8 cellular contexts compared by ENCODE assay signal in the genomic region with DNA sequence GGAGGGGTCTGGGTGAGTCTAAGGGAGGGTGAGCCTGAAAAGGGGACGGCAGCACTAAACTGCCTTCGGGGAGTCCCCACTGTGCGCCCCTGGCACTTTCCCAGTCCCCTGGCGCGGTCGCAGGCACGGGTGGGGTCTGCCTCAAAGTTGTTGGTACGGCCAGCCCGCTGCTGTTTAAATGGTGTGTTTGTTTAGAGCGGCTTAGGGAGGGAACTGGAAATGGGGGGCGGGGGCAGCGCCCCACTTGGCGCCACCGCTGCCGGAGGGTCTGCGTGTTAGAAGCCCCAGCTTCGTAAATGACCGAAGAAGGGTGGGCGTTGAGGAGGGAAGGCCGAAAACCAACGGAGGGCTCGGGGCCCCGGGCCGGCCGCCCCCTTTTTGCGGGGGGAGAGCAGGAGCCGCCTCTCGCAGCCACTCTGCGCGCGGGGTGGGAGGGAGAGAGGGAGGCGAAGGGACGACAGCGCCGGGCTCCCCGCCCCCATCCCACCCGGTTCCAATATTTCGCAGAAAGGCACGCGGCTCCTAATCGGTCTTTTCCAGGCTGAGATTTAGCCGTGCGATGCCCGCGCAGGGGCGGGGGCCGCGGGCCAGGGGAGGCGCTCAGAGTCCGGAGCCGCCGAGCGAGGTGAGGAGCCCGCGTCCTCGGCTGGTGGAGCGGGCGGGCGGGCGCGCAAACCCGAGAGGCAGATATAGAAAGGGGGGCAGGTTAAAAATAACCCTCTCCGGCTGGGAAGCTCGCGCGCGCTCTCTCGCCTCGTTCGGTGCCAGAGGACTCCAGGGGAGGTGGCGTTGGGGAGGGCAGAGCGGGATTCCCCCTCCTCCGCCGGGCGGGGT. TPM values are rescaled to one million over a fixed set of nuclear protein-coding genes. Genes with fewer than 3 reads are reported as not detected.
DNase-seq lines count a peak whose midpoint lies in the region; ATAC-seq and TF ChIP-seq lines count a peak whose summit lies in the region.

No MANE protein-coding gene starts in this region.

- no peaks in the 10 kb centered on the region for H3K36me3 ChIP-seq in skeletal muscle tissue (ENCODE audit: control insufficient read depth in 3 of 3, insufficient read depth in 3 of 3, low read length in 3 of 3)

- no peak for TF ChIP-seq CTCF in AG10803 (conservative IDR thresholded peaks at IDR 0.05; ENCODE audit: low read length)

- H3K9me3 ChIP-seq in skeletal muscle tissue (ENCODE audit: control insufficient read depth in 3 of 3, low read length in 3 of 3): no peaks in the 10 kb centered on the region

- H3K27ac ChIP-seq in skeletal muscle tissue (ENCODE audit: low read depth, low read length): peak overlapping the region; percentile 89

- H3K4me3 ChIP-seq in AG10803 (ENCODE audit: low read length): peak overlapping the region; percentile 33
- H3K4me3 ChIP-seq in skeletal muscle tissue (ENCODE audit: low read length in 3 of 3): peak overlapping the region; percentile 38 to 72 (median 54)

- H3K9ac ChIP-seq in skeletal muscle tissue (ENCODE audit: low read depth in 1 of 3, low read length in 3 of 3): peak overlapping the region; percentile 70 to 84 (median 76)

- H3K27me3 ChIP-seq in skeletal muscle tissue (ENCODE audit: control insufficient read depth in 3 of 3, insufficient read depth in 3 of 3, low read length in 3 of 3): no peaks in the 10 kb centered on the region

- ATAC-seq in SK-N-SH treated with all-trans-retinoic acid at 6 μM for 48 hours: peak; percentile 59

- peaks cover 65 to 69% (median 68%) of the 10 kb centered on the region in 3 donors for H3K4me1 ChIP-seq in skeletal muscle tissue (ENCODE audit: control insufficient read depth in 3 of 3, insufficient read depth in 3 of 3, low read length in 3 of 3)

- peak; percentile 43 for DNase-seq in AG10803 (ENCODE audit: low read depth)
- peak; percentile 45 for DNase-seq in HPDE6-E6E7 (ENCODE audit: extremely low spot score)
- DNase-seq in central memory CD4-positive, alpha-beta T cell: peak; percentile 27
- DNase-seq in iPS-NIHi7 (ENCODE audit: extremely low spot score): peak; percentile 35
- DNase-seq in NAMALWA (ENCODE audit: low spot score): no peak
- DNase-seq in activated CD4-positive, CD25-positive, alpha-beta regulatory T cell (lab: John Stamatoyannopoulos, UW): no peak

TF ChIP-seq in SK-N-SH treated with all-trans-retinoic acid at 6 μM for 48 hours, 23 proteins besides CTCF, POLR2A, EP300 and RAD21:
- no peak for TF ChIP-seq ZFP30 (CRISPR knock-in tag; IDR thresholded peaks at IDR 0.05)
- TF ChIP-seq, protein P1, sequence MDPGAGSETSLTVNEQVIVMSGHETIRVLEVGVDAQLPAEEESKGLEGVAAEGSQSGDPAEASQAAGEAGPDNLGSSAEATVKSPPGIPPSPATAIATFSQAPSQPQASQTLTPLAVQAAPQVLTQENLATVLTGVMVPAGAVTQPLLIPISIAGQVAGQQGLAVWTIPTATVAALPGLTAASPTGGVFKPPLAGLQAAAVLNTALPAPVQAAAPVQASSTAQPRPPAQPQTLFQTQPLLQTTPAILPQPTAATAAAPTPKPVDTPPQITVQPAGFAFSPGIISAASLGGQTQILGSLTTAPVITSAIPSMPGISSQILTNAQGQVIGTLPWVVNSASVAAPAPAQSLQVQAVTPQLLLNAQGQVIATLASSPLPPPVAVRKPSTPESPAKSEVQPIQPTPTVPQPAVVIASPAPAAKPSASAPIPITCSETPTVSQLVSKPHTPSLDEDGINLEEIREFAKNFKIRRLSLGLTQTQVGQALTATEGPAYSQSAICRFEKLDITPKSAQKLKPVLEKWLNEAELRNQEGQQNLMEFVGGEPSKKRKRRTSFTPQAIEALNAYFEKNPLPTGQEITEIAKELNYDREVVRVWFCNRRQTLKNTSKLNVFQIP (CRISPR knock-in tag; IDR thresholded peaks at IDR 0.05; ENCODE audit: borderline replicate concordance, low read depth): no peak
- TF ChIP-seq ZC3H10 (CRISPR knock-in tag; IDR thresholded peaks at IDR 0.05): no peak
- TF ChIP-seq, protein P2, sequence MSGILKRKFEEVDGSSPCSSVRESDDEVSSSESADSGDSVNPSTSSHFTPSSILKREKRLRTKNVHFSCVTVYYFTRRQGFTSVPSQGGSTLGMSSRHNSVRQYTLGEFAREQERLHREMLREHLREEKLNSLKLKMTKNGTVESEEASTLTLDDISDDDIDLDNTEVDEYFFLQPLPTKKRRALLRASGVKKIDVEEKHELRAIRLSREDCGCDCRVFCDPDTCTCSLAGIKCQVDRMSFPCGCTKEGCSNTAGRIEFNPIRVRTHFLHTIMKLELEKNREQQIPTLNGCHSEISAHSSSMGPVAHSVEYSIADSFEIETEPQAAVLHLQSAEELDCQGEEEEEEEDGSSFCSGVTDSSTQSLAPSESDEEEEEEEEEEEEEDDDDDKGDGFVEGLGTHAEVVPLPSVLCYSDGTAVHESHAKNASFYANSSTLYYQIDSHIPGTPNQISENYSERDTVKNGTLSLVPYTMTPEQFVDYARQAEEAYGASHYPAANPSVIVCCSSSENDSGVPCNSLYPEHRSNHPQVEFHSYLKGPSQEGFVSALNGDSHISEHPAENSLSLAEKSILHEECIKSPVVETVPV (CRISPR knock-in tag; IDR thresholded peaks at IDR 0.05): no peak
- TF ChIP-seq OSR1 (CRISPR knock-in tag; IDR thresholded peaks at IDR 0.05): no peak
- TF ChIP-seq TOX (CRISPR knock-in tag; IDR thresholded peaks at IDR 0.05; ENCODE audit: borderline replicate concordance): no peak
- TF ChIP-seq RARB (CRISPR knock-in tag; IDR thresholded peaks at IDR 0.05): no peak
- no peak for TF ChIP-seq ZNF565 (CRISPR knock-in tag; conservative IDR thresholded peaks at IDR 0.05; ENCODE audit: low read depth)
- no peak for TF ChIP-seq ZFP3 (CRISPR knock-in tag; IDR thresholded peaks at IDR 0.05)
- no peak for TF ChIP-seq TCF4 (CRISPR knock-in tag; IDR thresholded peaks at IDR 0.05; ENCODE audit: borderline replicate concordance)
- no peak for TF ChIP-seq ESRRG (CRISPR knock-in tag; IDR thresholded peaks at IDR 0.05)
- TF ChIP-seq PPARA (CRISPR knock-in tag; IDR thresholded peaks at IDR 0.05; ENCODE audit: borderline replicate concordance): no peak
- no peak for TF ChIP-seq ZNF70 (CRISPR knock-in tag; IDR thresholded peaks at IDR 0.05)

RNA-seq across cellular contexts. Expression of a gene that starts 55.0 kb away (rescaled TPM):
- 23.0 TPM for total RNA-seq in skeletal muscle tissue

Comparison
In these comparisons a context has a peak if more than half of its experiments do, and no peak if none do; other contexts are left out.
1. DNase-seq: peak in AG10803 (single experiment), HPDE6-E6E7 (single experiment), central memory CD4-positive, alpha-beta T cell (single experiment) and iPS-NIHi7 (single experiment); none in NAMALWA (single experiment) and activated CD4-positive, CD25-positive, alpha-beta regulatory T cell (0 of 4).